9 cellular contexts compared by ENCODE assay signal in the genomic region with DNA sequence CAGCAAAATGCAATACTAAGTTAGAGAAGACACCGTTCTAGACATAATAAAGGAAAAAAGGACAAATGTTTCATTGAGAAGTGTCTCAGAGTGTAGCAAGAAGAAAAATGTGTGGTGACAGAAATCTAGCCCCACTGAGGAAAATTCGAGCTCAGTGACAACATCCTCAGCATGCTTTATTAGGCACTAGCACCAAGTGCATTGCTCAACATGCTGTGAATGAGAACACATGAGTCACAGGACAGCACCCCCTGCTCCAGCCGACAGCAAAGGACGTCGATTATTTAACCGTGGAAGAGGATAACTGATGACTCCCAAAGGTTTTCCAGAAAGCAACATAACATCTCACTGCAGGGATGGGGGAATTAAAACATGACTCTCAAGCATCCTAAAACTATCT.
DNase-seq lines count a peak whose midpoint lies in the region; ATAC-seq and TF ChIP-seq lines count a peak whose summit lies in the region.
"Had no signal": no experiment of that assay in that cellular context is flagged by ENCODE, and none has a peak within 500 bp of the region (broad histone marks: within the 10 kb centered on the region; RNA-seq: fewer than 3 reads in every experiment).

No MANE protein-coding gene starts in this region.

- H3K4me3 ChIP-seq in sigmoid colon = no peak overlapping the region
- no peak overlapping the region for H3K4me3 ChIP-seq in spleen

- no peak for TF ChIP-seq POLR2A in sigmoid colon (IDR thresholded peaks at IDR 0.05)
- TF ChIP-seq POLR2A in spleen (IDR thresholded peaks at IDR 0.05) = no peak

- 78 to 87% methylated on average over 6 of the region's 6 CpGs for WGBS in sigmoid colon, 2 donors
- 47 to 84% (median 66%) methylated on average over 6 of the region's 6 CpGs for WGBS in spleen, 5 donors

- peak overlapping the region; percentile 3; the same call in 1 of the 2 replicates for H3K27ac Mint-ChIP-seq in WTC11

- peak in 1 of 4 donors; percentile 3 for TF ChIP-seq EP300 in sigmoid colon (IDR thresholded peaks at IDR 0.05)

- intact Hi-C loops in Right ventricle myocardium superior (cut with DNase I) (no loop called here), sigmoid colon (cut with DNase I) (loop anchor here (5.0 kb wide), 1 partner anchor 178 kb away; no protein-coding TSS in a partner anchor), spleen (cut with DNase I; ENCODE audit: low total_unique reads) (no loop called here)

- H3K4me3 Mint-ChIP-seq in WTC11 = no peak overlapping the region

- H3K9me3 ChIP-seq in sigmoid colon (no peaks in the 10 kb centered on the region), spleen (no peaks in the 10 kb centered on the region)

- H3K4me1 Mint-ChIP-seq in WTC11 = peaks cover 17% of the 10 kb centered on the region

- no peaks in the 10 kb centered on the region for H3K9me3 Mint-ChIP-seq in WTC11

- no peaks in the 10 kb centered on the region for H3K27me3 Mint-ChIP-seq in WTC11 (ENCODE audit: low read depth)

- H3K36me3 Mint-ChIP-seq in WTC11 = no peaks in the 10 kb centered on the region

- H3K27me3 ChIP-seq in sigmoid colon (no peaks in the 10 kb centered on the region), spleen (replicated peaks in 1 of 7) (no peaks in the 10 kb centered on the region)

- TF ChIP-seq CTCF in WTC11 (IDR thresholded peaks at IDR 0.05) (no peak), sigmoid colon (IDR thresholded peaks at IDR 0.05) (no peak), spleen (IDR thresholded peaks at IDR 0.05 in 8 of 11, conservative IDR thresholded peaks at IDR 0.05 in 3 of 11) (no peak)

- H3K27ac ChIP-seq in sigmoid colon (peak overlapping the region; percentile 45 to 74 (median 62)), spleen (peak overlapping the region in 4 of 8 donors; percentile 20 to 59 (median 41))

- H3K4me1 ChIP-seq in sigmoid colon = peaks cover 0 to 60% (median 39%) of the 10 kb centered on the region in 4 donors
- peaks cover 4 to 82% (median 29%) of the 10 kb centered on the region in 6 donors for H3K4me1 ChIP-seq in spleen

- DNase-seq in EL = peak; percentile 86
- DNase-seq in WTC11 (ENCODE audit: low spot score) = no peak
- DNase-seq in Right ventricle myocardium superior = peak; percentile 58
- DNase-seq in sigmoid colon = peak; percentile 92
- no peak for DNase-seq in spleen
- no peak for DNase-seq in activated CD4-positive, alpha-beta T cell treated with anti-CD3 and anti-CD28 coated beads, Interleukin-2, amount 50 U/mL, for 1 hour
- DNase-seq in SHP77 treated with DMSO at 0.1 percent for 48 hours (lab: John Stamatoyannopoulos, UW) = no peak
- DNase-seq: T-helper 9 cell had no signal

- POLR2A ChIA-PET in WTC11 (lab: Charles Lee) = no interaction called here

- CTCF ChIA-PET in WTC11 (lab: Charles Lee) = no interaction called here

- ATAC-seq in WTC11 (no peak), Right ventricle myocardium superior (ENCODE audit: poor library complexity) (peak; percentile 90), GM18502 (IDR thresholded peaks at IDR 0.05; ENCODE audit: poor library complexity, unreplicated experiment) (no peak)

- H3K36me3 ChIP-seq in sigmoid colon (no peaks in the 10 kb centered on the region), spleen (no peaks in the 10 kb centered on the region)

TF ChIP-seq in WTC11, 78 proteins besides CTCF, POLR2A, EP300 and RAD21:
- TF ChIP-seq, protein P1, sequence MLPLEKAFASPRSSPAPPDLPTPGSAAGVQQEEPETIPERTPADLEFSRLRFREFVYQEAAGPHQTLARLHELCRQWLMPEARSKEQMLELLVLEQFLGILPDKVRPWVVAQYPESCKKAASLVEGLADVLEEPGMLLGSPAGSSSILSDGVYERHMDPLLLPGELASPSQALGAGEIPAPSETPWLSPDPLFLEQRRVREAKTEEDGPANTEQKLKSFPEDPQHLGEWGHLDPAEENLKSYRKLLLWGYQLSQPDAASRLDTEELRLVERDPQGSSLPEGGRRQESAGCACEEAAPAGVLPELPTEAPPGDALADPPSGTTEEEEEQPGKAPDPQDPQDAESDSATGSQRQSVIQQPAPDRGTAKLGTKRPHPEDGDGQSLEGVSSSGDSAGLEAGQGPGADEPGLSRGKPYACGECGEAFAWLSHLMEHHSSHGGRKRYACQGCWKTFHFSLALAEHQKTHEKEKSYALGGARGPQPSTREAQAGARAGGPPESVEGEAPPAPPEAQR (CRISPR knock-in tag; IDR thresholded peaks at IDR 0.05) = no peak
- TF ChIP-seq, protein P2, sequence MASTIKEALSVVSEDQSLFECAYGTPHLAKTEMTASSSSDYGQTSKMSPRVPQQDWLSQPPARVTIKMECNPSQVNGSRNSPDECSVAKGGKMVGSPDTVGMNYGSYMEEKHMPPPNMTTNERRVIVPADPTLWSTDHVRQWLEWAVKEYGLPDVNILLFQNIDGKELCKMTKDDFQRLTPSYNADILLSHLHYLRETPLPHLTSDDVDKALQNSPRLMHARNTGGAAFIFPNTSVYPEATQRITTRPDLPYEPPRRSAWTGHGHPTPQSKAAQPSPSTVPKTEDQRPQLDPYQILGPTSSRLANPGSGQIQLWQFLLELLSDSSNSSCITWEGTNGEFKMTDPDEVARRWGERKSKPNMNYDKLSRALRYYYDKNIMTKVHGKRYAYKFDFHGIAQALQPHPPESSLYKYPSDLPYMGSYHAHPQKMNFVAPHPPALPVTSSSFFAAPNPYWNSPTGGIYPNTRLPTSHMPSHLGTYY (CRISPR knock-in tag; IDR thresholded peaks at IDR 0.05) = no peak
- TF ChIP-seq IRF2 (CRISPR knock-in tag; IDR thresholded peaks at IDR 0.05; ENCODE audit: borderline replicate concordance, low read depth) (no peak), MXD4 (CRISPR knock-in tag; IDR thresholded peaks at IDR 0.05; ENCODE audit: borderline replicate concordance) (no peak), NR2C2 (CRISPR knock-in tag; IDR thresholded peaks at IDR 0.05) (no peak), ZNF671 (CRISPR knock-in tag; IDR thresholded peaks at IDR 0.05) (no peak), ZNF416 (CRISPR knock-in tag; IDR thresholded peaks at IDR 0.05) (no peak), KAT7 (CRISPR knock-in tag; IDR thresholded peaks at IDR 0.05; ENCODE audit: borderline replicate concordance) (no peak), ZNF138 (CRISPR knock-in tag; conservative IDR thresholded peaks at IDR 0.05) (no peak), ZBTB21 (CRISPR knock-in tag; IDR thresholded peaks at IDR 0.05; ENCODE audit: borderline replicate concordance) (no peak), ZNF121 (CRISPR knock-in tag; IDR thresholded peaks at IDR 0.05) (no peak)
- TF ChIP-seq, protein P3, sequence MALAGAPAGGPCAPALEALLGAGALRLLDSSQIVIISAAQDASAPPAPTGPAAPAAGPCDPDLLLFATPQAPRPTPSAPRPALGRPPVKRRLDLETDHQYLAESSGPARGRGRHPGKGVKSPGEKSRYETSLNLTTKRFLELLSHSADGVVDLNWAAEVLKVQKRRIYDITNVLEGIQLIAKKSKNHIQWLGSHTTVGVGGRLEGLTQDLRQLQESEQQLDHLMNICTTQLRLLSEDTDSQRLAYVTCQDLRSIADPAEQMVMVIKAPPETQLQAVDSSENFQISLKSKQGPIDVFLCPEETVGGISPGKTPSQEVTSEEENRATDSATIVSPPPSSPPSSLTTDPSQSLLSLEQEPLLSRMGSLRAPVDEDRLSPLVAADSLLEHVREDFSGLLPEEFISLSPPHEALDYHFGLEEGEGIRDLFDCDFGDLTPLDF (CRISPR knock-in tag; IDR thresholded peaks at IDR 0.05) = no peak
- TF ChIP-seq, protein P4, sequence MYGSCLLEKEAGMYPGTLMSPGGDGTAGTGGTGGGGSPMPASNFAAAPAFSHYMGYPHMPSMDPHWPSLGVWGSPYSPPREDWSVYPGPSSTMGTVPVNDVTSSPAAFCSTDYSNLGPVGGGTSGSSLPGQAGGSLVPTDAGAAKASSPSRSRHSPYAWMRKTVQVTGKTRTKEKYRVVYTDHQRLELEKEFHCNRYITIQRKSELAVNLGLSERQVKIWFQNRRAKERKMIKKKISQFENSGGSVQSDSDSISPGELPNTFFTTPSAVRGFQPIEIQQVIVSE (CRISPR knock-in tag; IDR thresholded peaks at IDR 0.05; ENCODE audit: borderline replicate concordance) = no peak

Comparison
In these comparisons a context has a peak if more than half of its experiments do, and no peak if none do; other contexts are left out.
1. DNase-seq: peak in EL (single experiment), Right ventricle myocardium superior (single experiment) and sigmoid colon (single experiment); none in WTC11 (single experiment), spleen (single experiment), activated CD4-positive, alpha-beta T cell treated with anti-CD3 and anti-CD28 coated beads, Interleukin-2, amount 50 U/mL, for 1 hour (single experiment) and SHP77 treated with DMSO at 0.1 percent for 48 hours (single experiment).